8 cellular contexts compared by ENCODE assay signal in genomic region chr2:159712929-159713575, GRCh38. TPM values are rescaled to one million over a fixed set of nuclear protein-coding genes. Genes with fewer than 3 reads are reported as not detected.
DNase-seq lines count a peak whose midpoint lies in the region; ATAC-seq and TF ChIP-seq lines count a peak whose summit lies in the region.

No MANE protein-coding gene starts in this region.

- peaks cover 44% of the 10 kb centered on the region for H4K20me1 ChIP-seq in GM23338 (replicated peaks; ENCODE audit: insufficient read depth)

- WGBS in aorta, 2 donors: 0% methylated on average over 34 to 35 of the region's 35 CpGs

- no peak overlapping the region for H2AFZ ChIP-seq in GM23338

- no peaks in the 10 kb centered on the region for H3K27me3 ChIP-seq in GM23338 (ENCODE audit: insufficient read depth)
- H3K27me3 ChIP-seq in aorta (ENCODE audit: control insufficient read depth in 1 of 2, insufficient read depth in 2 of 2, low read length in 1 of 2): no peaks in the 10 kb centered on the region

- peak overlapping the region; percentile 98 for H3K4me2 ChIP-seq in GM23338

- no peaks in the 10 kb centered on the region for H3K9me2 ChIP-seq in GM23338 (ENCODE audit: insufficient read depth)

- H3F3A ChIP-seq in GM23338 (replicated peaks; ENCODE audit: low read depth): no peaks in the 10 kb centered on the region

- H3K79me2 ChIP-seq in GM23338 (replicated peaks; ENCODE audit: insufficient read depth): peaks cover 62% of the 10 kb centered on the region

- H3K4me1 Mint-ChIP-seq in GM23338 (peaks cover 38% of the 10 kb centered on the region), mesothelial cell of epicardium (peaks cover 49% of the 10 kb centered on the region)

- intact Hi-C loops in aorta (cut with DNase I): loop anchor here (1.0 to 5.0 kb wide), 2 partner anchors 96 to 98 kb away; partner anchors contain the start of gene BAZ2B (in 1 of the 2)

- H3K36me3 ChIP-seq in GM23338 (ENCODE audit: insufficient read depth) (no peaks in the 10 kb centered on the region; the same call in 1 of the 2 replicates), aorta (ENCODE audit: control insufficient read depth in 1 of 2, insufficient read depth in 2 of 2, low read length in 1 of 2) (no peaks in the 10 kb centered on the region)

- H3K4me1 ChIP-seq in GM23338 (ENCODE audit: insufficient read depth): peaks cover 21% of the 10 kb centered on the region; the same call in 1 of the 2 replicates
- peaks cover 0 to 4% of the 10 kb centered on the region in 2 donors for H3K4me1 ChIP-seq in aorta (ENCODE audit: control insufficient read depth in 1 of 2, insufficient read depth in 2 of 2, low read length in 2 of 2)

- H3K4me3 Mint-ChIP-seq in GM23338: peak overlapping the region; percentile 99
- H3K4me3 Mint-ChIP-seq in mesothelial cell of epicardium: peak overlapping the region; percentile 100

- TF ChIP-seq CTCF in GM23338 (conservative IDR thresholded peaks at IDR 0.05; ENCODE audit: low read depth in 2 of 2): no peak
- no peak for TF ChIP-seq CTCF in mesothelial cell of epicardium (IDR thresholded peaks at IDR 0.05; ENCODE audit: unreplicated experiment)

- H3K36me3 Mint-ChIP-seq in GM23338 (ENCODE audit: low read depth) (peaks cover 45% of the 10 kb centered on the region), mesothelial cell of epicardium (peaks cover 18% of the 10 kb centered on the region)

- H3K9me3 ChIP-seq in aorta (ENCODE audit: control insufficient read depth, low read length): no peaks in the 10 kb centered on the region

- no peaks in the 10 kb centered on the region; the same call in 2 of the 3 replicates for H3K9me3 Mint-ChIP-seq in GM23338
- H3K9me3 Mint-ChIP-seq in mesothelial cell of epicardium: no peaks in the 10 kb centered on the region

- H3K27ac ChIP-seq in GM23338 (ENCODE audit: low read depth): peak overlapping the region; percentile 100
- H3K27ac ChIP-seq in aorta (ENCODE audit: low read depth in 1 of 2, low read length in 2 of 2): peak overlapping the region; percentile 78 to 89

- DNase-seq in GM03348 (ENCODE audit: low spot score): peak; percentile 48
- peak; percentile 27 for DNase-seq in GM23338 (ENCODE audit: low spot score)
- peak; percentile 34 for DNase-seq in NCI-H69 (lab: John Stamatoyannopoulos, UW)
- DNase-seq in dermis blood vessel endothelial cell: peak; percentile 41
- no peak for DNase-seq in mesothelial cell of epicardium (ENCODE audit: low spot score in 2 of 2, unreplicated experiment in 2 of 2)
- DNase-seq in aorta: no peak
- no peak for DNase-seq in mesenteric fat pad (ENCODE audit: low spot score)
- no peak for DNase-seq in middle frontal gyrus (ENCODE audit: extremely low spot score, low spot score)

- ATAC-seq in GM23338 (peak; percentile 10), aorta (ENCODE audit: low FRiP score) (peak; percentile 49)

- peaks cover 10% of the 10 kb centered on the region for H3K27me3 Mint-ChIP-seq in GM23338 (ENCODE audit: insufficient read depth, low read depth, poor library complexity)
- H3K27me3 Mint-ChIP-seq in mesothelial cell of epicardium (ENCODE audit: low read depth): no peaks in the 10 kb centered on the region

- H3K4me3 ChIP-seq in GM23338 (peak overlapping the region; percentile 95), aorta (ENCODE audit: low read length in 2 of 2) (peak overlapping the region; percentile 74 to 81)

- H3K27ac Mint-ChIP-seq in GM23338: peak overlapping the region; percentile 100
- peak overlapping the region; percentile 100 for H3K27ac Mint-ChIP-seq in mesothelial cell of epicardium

TF ChIP-seq in GM23338, 12 proteins besides CTCF, POLR2A, EP300 and RAD21:
- TF ChIP-seq EZH2 (IDR thresholded peaks at IDR 0.05; ENCODE audit: low read depth, unreplicated experiment) (no peak), ETS1 (IDR thresholded peaks at IDR 0.05) (no peak), ZNF331 (CRISPR knock-in tag; IDR thresholded peaks at IDR 0.05; ENCODE audit: low read depth) (no peak), POLR2AphosphoS5 (IDR thresholded peaks at IDR 0.05; ENCODE audit: low read depth) (no peak), NANOG (IDR thresholded peaks at IDR 0.05; ENCODE audit: borderline replicate concordance) (no peak), REST (IDR thresholded peaks at IDR 0.05; ENCODE audit: unreplicated experiment) (no peak), JUNB (IDR thresholded peaks at IDR 0.05; ENCODE audit: unreplicated experiment) (no peak)
TF ChIP-seq in GM23338: peak in this region for 0.

RNA-seq across cellular contexts. Expression of gene MARCHF7, which starts 0.7 kb away (rescaled TPM):
- 142 and 170 TPM in 2 replicates for total RNA-seq in GM23338 (2014; rRNA removed; shearing (Covaris generic))
- 74.2 and 101 TPM in 2 replicates for polyA plus RNA-seq in GM23338 (2016; fragmentation: Nextera tagmentation; extraction: Ambion mirVana)
- 174 and 193 TPM in 2 replicates for total RNA-seq in dermis blood vessel endothelial cell
- 128 to 133 TPM (median 131 TPM) in 3 replicates for total RNA-seq in mesothelial cell of epicardium
- 10 to 100 TPM; 81.3 to 88.1 TPM for total RNA-seq in aorta
- 10 to 100 TPM; 30.3 to 47.4 TPM for polyA plus RNA-seq in aorta
- 72.5 TPM for total RNA-seq in mesenteric fat pad

Comparison
In these comparisons a context has a peak if more than half of its experiments do, and no peak if none do; other contexts are left out.
1. DNase-seq: peak in GM03348 (single experiment), GM23338 (single experiment), NCI-H69 (single experiment) and dermis blood vessel endothelial cell (single experiment); none in mesothelial cell of epicardium (0 of 2), aorta (0 of 2), mesenteric fat pad (single experiment) and middle frontal gyrus (single experiment).